In genomic region chr3:179046497-179047353, GRCh38 we compare ENCODE assay signal across 8 cellular contexts. TPM values are rescaled to one million over a fixed set of nuclear protein-coding genes. Genes with fewer than 3 reads are reported as not detected.
DNase-seq lines count a peak whose midpoint lies in the region; ATAC-seq and TF ChIP-seq lines count a peak whose summit lies in the region.

No MANE protein-coding gene starts in this region.

- TF ChIP-seq CTCF in astrocyte of the cerebellum (IDR thresholded peaks at IDR 0.05; ENCODE audit: low read depth, low read length, missing control alignments) (peak; percentile 33), heart right ventricle (IDR thresholded peaks at IDR 0.05) (no peak)

- H4K20me1 ChIP-seq in BLaER1 treated with 17β-estradiol and CSF1 and Interleukin-3, amounts not matched to agents 10 nM and 100 nM, result peaks cover 9 to 81% (median 17%) of the 10 kb centered on the region in 11 experiments; a peak in 16 of 22 replicates

- H3K27me3 ChIP-seq in BLaER1 treated with 17β-estradiol and CSF1 and Interleukin-3, amounts not matched to agents 10 nM and 100 nM, result no peaks in the 10 kb centered on the region
- H3K27me3 ChIP-seq in heart right ventricle, result no peaks in the 10 kb centered on the region

- H3K36me3 ChIP-seq in BLaER1 treated with 17β-estradiol and CSF1 and Interleukin-3, amounts not matched to agents 10 nM and 100 nM, result peaks cover 5 to 52% (median 30%) of the 10 kb centered on the region in 11 experiments; a peak in 21 of 22 replicates
- H3K36me3 ChIP-seq in heart right ventricle, result no peaks in the 10 kb centered on the region

- peak overlapping the region; percentile 62 to 96 (median 76) for H3K4me2 ChIP-seq in BLaER1 treated with 17β-estradiol and CSF1 and Interleukin-3, amounts not matched to agents 10 nM and 100 nM

- ATAC-seq in HG03045 (IDR thresholded peaks at IDR 0.05; ENCODE audit: unreplicated experiment), result peak; percentile 90
- no peak for ATAC-seq in heart right ventricle

- DNase-seq in astrocyte of the cerebellum (ENCODE audit: low read depth) (no peak), NCI-H1105 treated with DMSO at 0.1 percent for 48 hours (lab: John Stamatoyannopoulos, UW) (no peak), OCI-M1 (lab: John Stamatoyannopoulos, UW) (no peak), heart right ventricle (no peak)
- DNase-seq in stimulated activated CD4-positive, alpha-beta T cell treated with anti-CD3 and anti-CD28 coated beads, Interleukin-4, amount 100 ng/mL, for 4 hours, result no peak

- in situ Hi-C loops in astrocyte of the cerebellum (cut with HindIII; ENCODE audit: low sequenced_read_pairs), result no loop called here

- intact Hi-C loops in heart right ventricle (cut with DNase I), result no loop called here

- peaks cover 21 to 75% (median 67%) of the 10 kb centered on the region in 11 experiments; a peak in 21 of 22 replicates for H3K9me3 ChIP-seq in BLaER1 treated with 17β-estradiol and CSF1 and Interleukin-3, amounts not matched to agents 10 nM and 100 nM (replicated peaks in 1 of 11)
- peaks cover 0 to 14% (median 0%) of the 10 kb centered on the region in 11 donors for H3K9me3 ChIP-seq in heart right ventricle

- peak overlapping the region; percentile 15 to 64 (median 55); a peak in 19 of 22 replicates for H3K27ac ChIP-seq in BLaER1 treated with 17β-estradiol and CSF1 and Interleukin-3, amounts not matched to agents 10 nM and 100 nM
- H3K27ac ChIP-seq in heart right ventricle, result no peak overlapping the region

- TF ChIP-seq POLR2A in GM19099 (IDR thresholded peaks at IDR 0.05; ENCODE audit: extremely low read depth, insufficient read length, low read depth), result peak; percentile 31

- peak overlapping the region in 5 of 10 experiments; percentile 9 to 24 (median 12); a peak in 5 of 20 replicates for H3K4me3 ChIP-seq in BLaER1 treated with 17β-estradiol and CSF1 and Interleukin-3, amounts not matched to agents 10 nM and 100 nM
- no peak overlapping the region for H3K4me3 ChIP-seq in astrocyte of the cerebellum (ENCODE audit: low read depth, low read length)
- no peak overlapping the region for H3K4me3 ChIP-seq in heart right ventricle

- 88 to 93% methylated on average over 8 of the region's 8 CpGs for WGBS in heart right ventricle, 2 donors

- peak overlapping the region in 10 of 11 experiments; percentile 6 to 61 (median 36); a peak in 9 of 22 replicates for H3K9ac ChIP-seq in BLaER1 treated with 17β-estradiol and CSF1 and Interleukin-3, amounts not matched to agents 10 nM and 100 nM

- H3K4me1 ChIP-seq in BLaER1 treated with 17β-estradiol and CSF1 and Interleukin-3, amounts not matched to agents 10 nM and 100 nM, result peaks cover 21 to 41% (median 26%) of the 10 kb centered on the region in 10 experiments
- H3K4me1 ChIP-seq in heart right ventricle, result peaks cover 0 to 17% (median 10%) of the 10 kb centered on the region in 9 donors

RNA-seq across cellular contexts. Expression of gene ZMAT3, which starts 24.9 kb away (rescaled TPM):
- total RNA-seq in heart right ventricle, result 10 to 100 TPM; 10.1 to 18.2 (median 13.1) TPM
- polyA plus RNA-seq in heart right ventricle, result 1 to 10 TPM; 1.8 to 2.1 TPM

Comparison
In these comparisons a context has a peak if more than half of its experiments do, and no peak if none do; other contexts are left out.
1. H3K27ac ChIP-seq: peak in BLaER1 treated with 17β-estradiol and CSF1 and Interleukin-3, amounts not matched to agents 10 nM and 100 nM (11 of 11); none in heart right ventricle (0 of 10).